Comparison of ENCODE assay signal across 34 cellular contexts in the genomic region with DNA sequence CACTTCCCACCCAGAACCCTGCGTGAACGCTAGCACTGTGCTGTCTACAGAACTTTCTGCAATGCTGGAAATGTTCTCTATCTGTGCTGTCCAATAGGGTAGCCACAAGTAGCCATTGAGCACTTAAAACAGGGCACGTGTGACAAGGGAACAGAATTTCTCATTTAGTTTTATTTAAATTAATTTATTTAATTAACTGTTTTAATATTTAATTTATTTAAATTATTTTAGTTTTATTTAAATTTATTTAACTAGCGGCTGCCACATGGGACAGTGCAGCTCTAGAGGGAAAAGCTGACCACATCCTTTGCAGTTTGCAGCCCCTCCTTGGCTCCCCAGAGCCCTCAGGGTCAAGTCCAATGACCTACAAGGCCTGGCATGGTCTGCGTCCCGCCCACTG.
"Had no signal": no experiment of that assay in that cellular context is flagged by ENCODE, and none has a peak within 500 bp of the region (broad histone marks: within the 10 kb centered on the region; RNA-seq: fewer than 3 reads in every experiment).

No MANE protein-coding gene starts in this region.

- H3K9me3 Mint-ChIP-seq: activated CD4-positive, alpha-beta T cell treated with anti-CD3 and anti-CD28 coated beads, Interleukin-2, amount 10 ng/mL, durations not matched to agents 7 days and 5 days; activated naive CD4-positive, alpha-beta T cell treated with anti-CD3 and anti-CD28 coated beads, Interleukin-2, amount 10 ng/mL, durations not matched to agents 7 days and 5 days; activated naive CD4-positive, alpha-beta T cell treated with anti-CD3 and anti-CD28 coated beads, Interleukin-2, amount 50 U/mL, for 72 hours; activated naive CD8-positive, alpha-beta T cell treated with anti-CD3 and anti-CD28 coated beads, Interleukin-2, amount 10 ng/mL, durations not matched to agents 7 days and 5 days; central memory CD8-positive, alpha-beta T cell; dendritic cell treated with granulocyte-macrophage colony-stimulating factor and Interleukin-4, amounts not matched to agents 40 ng/mL and 50 ng/mL, for 4 days; endodermal cell; T-helper 2 cell treated with Interferon-gamma antibody and Interleukin-4, amounts not matched to agents 5 μg/mL and 100 μg/mL, for 36 hours had no signal

- H3K36me3 Mint-ChIP-seq: activated CD8-positive, alpha-beta memory T cell treated with anti-CD3 and anti-CD28 coated beads, Interleukin-2, amount 10 ng/mL, durations not matched to agents 7 days and 5 days; activated naive CD4-positive, alpha-beta T cell treated with anti-CD3 and anti-CD28 coated beads, Interleukin-2, amount 10 ng/mL, durations not matched to agents 7 days and 5 days; activated naive CD4-positive, alpha-beta T cell treated with anti-CD3 and anti-CD28 coated beads, Interleukin-2, amount 50 U/mL, for 72 hours; activated naive CD8-positive, alpha-beta T cell treated with anti-CD3 and anti-CD28 coated beads, Interleukin-2, amount 10 ng/mL, durations not matched to agents 7 days and 5 days had no signal

- H3K9me3 ChIP-seq: heart left ventricle had no signal

- H3K36me3 ChIP-seq: brain microvascular endothelial cell, heart left ventricle, WERI-Rb-1 had no signal

- H3K27ac Mint-ChIP-seq: activated CD4-positive, alpha-beta T cell treated with anti-CD3 and anti-CD28 coated beads for 36 hours; activated CD4-positive, alpha-beta T cell treated with anti-CD3 and anti-CD28 coated beads, Interleukin-2, amount 10 ng/mL, durations not matched to agents 7 days and 5 days; activated CD8-positive, alpha-beta memory T cell treated with anti-CD3 and anti-CD28 coated beads, Interleukin-2, amount 10 ng/mL, durations not matched to agents 7 days and 5 days; activated CD8-positive, alpha-beta T cell treated with anti-CD3 and anti-CD28 coated beads, Interleukin-2, amount 10 ng/mL, durations not matched to agents 7 days and 5 days; activated naive CD4-positive, alpha-beta T cell treated with anti-CD3 and anti-CD28 coated beads, Interleukin-2, amount 10 ng/mL, durations not matched to agents 7 days and 5 days; activated naive CD4-positive, alpha-beta T cell treated with anti-CD3 and anti-CD28 coated beads, Interleukin-2, amount 50 U/mL, for 72 hours; activated naive CD8-positive, alpha-beta T cell treated with anti-CD3 and anti-CD28 coated beads, Interleukin-2, amount 10 ng/mL, durations not matched to agents 7 days and 5 days; dendritic cell treated with granulocyte-macrophage colony-stimulating factor and Interleukin-4, amounts not matched to agents 40 ng/mL and 50 ng/mL, for 4 days; endodermal cell; T-helper 2 cell treated with Interferon-gamma antibody and Interleukin-4, amounts not matched to agents 5 μg/mL and 100 μg/mL, for 36 hours had no signal

- DNase-seq: activated CD4-positive, alpha-beta T cell treated with anti-CD3 and anti-CD28 coated beads for 36 hours; activated CD4-positive, alpha-beta T cell treated with anti-CD3 and anti-CD28 coated beads, Interleukin-2, amount 10 ng/mL, durations not matched to agents 7 days and 5 days; activated CD4-positive, alpha-beta T cell treated with anti-CD3 and anti-CD28 coated beads, Interleukin-2, amount 50 U/mL, for 4 hours; activated CD4-positive, CD25-positive, alpha-beta regulatory T cell; activated CD4-positive, CD25-positive, alpha-beta regulatory T cell treated with anti-CD3 and anti-CD28 coated beads, Interleukin-2, amount 50 U/mL, for 72 hours; activated CD8-positive, alpha-beta memory T cell treated with anti-CD3 and anti-CD28 coated beads, Interleukin-2, amount 10 ng/mL, durations not matched to agents 7 days and 5 days; activated CD8-positive, alpha-beta memory T cell treated with anti-CD3 and anti-CD28 coated beads, Interleukin-2, amount 50 U/mL, for 4 hours; activated CD8-positive, alpha-beta T cell treated with anti-CD3 and anti-CD28 coated beads, Interleukin-2, amount 10 ng/mL, durations not matched to agents 7 days and 5 days; activated gamma-delta T cell; activated naive CD4-positive, alpha-beta T cell; activated naive CD4-positive, alpha-beta T cell treated with anti-CD3 and anti-CD28 coated beads, Interleukin-2, amount 10 ng/mL, durations not matched to agents 7 days and 5 days; activated naive CD8-positive, alpha-beta T cell treated with anti-CD3 and anti-CD28 coated beads, Interleukin-2, amount 10 ng/mL, durations not matched to agents 7 days and 5 days; activated T-cell treated with anti-CD3 and anti-CD28 coated beads, Interleukin-2, amount 50 U/mL, for 1 hour; activated T-cell treated with anti-CD3 and anti-CD28 coated beads, Interleukin-2, amount 50 U/mL, for 48 hours; anterior cingulate cortex; brain microvascular endothelial cell; dorsolateral prefrontal cortex; effector memory CD4-positive, alpha-beta T cell; endodermal cell; foreskin fibroblast; heart left ventricle; T-helper 1 cell; T-helper 17 cell; T1000; WERI-Rb-1 had no signal

- H3K4me3 Mint-ChIP-seq: activated CD4-positive, alpha-beta T cell treated with anti-CD3 and anti-CD28 coated beads for 36 hours; activated CD4-positive, alpha-beta T cell treated with anti-CD3 and anti-CD28 coated beads, Interleukin-2, amount 10 ng/mL, durations not matched to agents 7 days and 5 days; activated CD8-positive, alpha-beta memory T cell treated with anti-CD3 and anti-CD28 coated beads, Interleukin-2, amount 10 ng/mL, durations not matched to agents 7 days and 5 days; activated CD8-positive, alpha-beta T cell treated with anti-CD3 and anti-CD28 coated beads, Interleukin-2, amount 10 ng/mL, durations not matched to agents 7 days and 5 days; activated naive CD4-positive, alpha-beta T cell treated with anti-CD3 and anti-CD28 coated beads, Interleukin-2, amount 10 ng/mL, durations not matched to agents 7 days and 5 days; activated naive CD8-positive, alpha-beta T cell treated with anti-CD3 and anti-CD28 coated beads, Interleukin-2, amount 10 ng/mL, durations not matched to agents 7 days and 5 days; central memory CD8-positive, alpha-beta T cell; dendritic cell treated with granulocyte-macrophage colony-stimulating factor and Interleukin-4, amounts not matched to agents 40 ng/mL and 50 ng/mL, for 4 days; endodermal cell; T-helper 17 cell; T-helper 2 cell treated with Interferon-gamma antibody and Interleukin-4, amounts not matched to agents 5 μg/mL and 100 μg/mL, for 36 hours had no signal

- H3K4me3 ChIP-seq: coronary artery, dorsolateral prefrontal cortex, heart left ventricle had no signal

- H3K4me1 Mint-ChIP-seq: central memory CD8-positive, alpha-beta T cell had no signal

- H3K27ac ChIP-seq: brain microvascular endothelial cell, coronary artery, dorsolateral prefrontal cortex, heart left ventricle, WERI-Rb-1 had no signal

- H3K27me3 ChIP-seq: brain microvascular endothelial cell, dorsolateral prefrontal cortex, heart left ventricle had no signal

- FAIRE-seq: astrocyte, bronchial epithelial cell, frontal cortex had no signal

- ATAC-seq: activated CD4-positive, alpha-beta T cell treated with anti-CD3 and anti-CD28 coated beads for 36 hours; activated CD8-positive, alpha-beta memory T cell treated with anti-CD3 and anti-CD28 coated beads, Interleukin-2, amount 10 ng/mL, durations not matched to agents 7 days and 5 days; activated CD8-positive, alpha-beta T cell treated with anti-CD3 and anti-CD28 coated beads, Interleukin-2, amount 10 ng/mL, durations not matched to agents 7 days and 5 days; activated naive CD4-positive, alpha-beta T cell treated with anti-CD3 and anti-CD28 coated beads, Interleukin-2, amount 50 U/mL, for 72 hours; esophagus mucosa; heart left ventricle; T-helper 17 cell had no signal
